ENCODE assay signal across 12 cellular contexts in genomic region chr10:124706462-124706857, GRCh38. TPM values are rescaled to one million over a fixed set of nuclear protein-coding genes. Genes with fewer than 3 reads are reported as not detected.
DNase-seq lines count a peak whose midpoint lies in the region; ATAC-seq and TF ChIP-seq lines count a peak whose summit lies in the region.
"Had no signal": no experiment of that assay in that cellular context is flagged by ENCODE, and none has a peak within 500 bp of the region (broad histone marks: within the 10 kb centered on the region; RNA-seq: fewer than 3 reads in every experiment).

No MANE protein-coding gene starts in this region.

- H3K9me3 ChIP-seq in BLaER1 treated with 17β-estradiol and CSF1 and Interleukin-3, amounts not matched to agents 10 nM and 100 nM (replicated peaks in 1 of 11) = no peaks in the 10 kb centered on the region
- H3K9me3 ChIP-seq in gastroesophageal sphincter (no peaks in the 10 kb centered on the region), gastrocnemius medialis (no peaks in the 10 kb centered on the region)

- in situ Hi-C loops in gastrocnemius medialis (cut with MboI; ENCODE audit: low sequenced_read_pairs in 4 of 4) = no loop called here

- peak overlapping the region in 10 of 11 experiments; percentile 36 to 88 (median 66); a peak in 20 of 22 replicates for H3K27ac ChIP-seq in BLaER1 treated with 17β-estradiol and CSF1 and Interleukin-3, amounts not matched to agents 10 nM and 100 nM
- H3K27ac ChIP-seq in RWPE1 (peak overlapping the region; percentile 25; the same call in 1 of the 2 replicates), gastroesophageal sphincter (peak overlapping the region in 3 of 4 donors; percentile 80 to 84 (median 80)), gastrocnemius medialis (peak overlapping the region; percentile 93 to 98 (median 96))
- H3K27ac ChIP-seq: C4-2B had no signal

- no peak for TF ChIP-seq EP300 in gastroesophageal sphincter (IDR thresholded peaks at IDR 0.05)

- no peaks in the 10 kb centered on the region for H3K27me3 ChIP-seq in BLaER1 treated with 17β-estradiol and CSF1 and Interleukin-3, amounts not matched to agents 10 nM and 100 nM
- no peaks in the 10 kb centered on the region for H3K27me3 ChIP-seq in gastroesophageal sphincter
- H3K27me3 ChIP-seq in gastrocnemius medialis = no peaks in the 10 kb centered on the region

- TF ChIP-seq POLR2A in gastroesophageal sphincter (IDR thresholded peaks at IDR 0.05) (no peak), gastrocnemius medialis (IDR thresholded peaks at IDR 0.05) (no peak)

- no peak for ATAC-seq in gastroesophageal sphincter
- no peak for ATAC-seq in gastrocnemius medialis
- ATAC-seq in GM19452 (IDR thresholded peaks at IDR 0.05; ENCODE audit: unreplicated experiment) = no peak

- no peak for TF ChIP-seq CTCF in RWPE1 (conservative IDR thresholded peaks at IDR 0.05; ENCODE audit: low read depth)
- TF ChIP-seq CTCF in gastroesophageal sphincter (IDR thresholded peaks at IDR 0.05) = no peak
- no peak for TF ChIP-seq CTCF in gastrocnemius medialis (IDR thresholded peaks at IDR 0.05 in 4 of 5, conservative IDR thresholded peaks at IDR 0.05 in 1 of 5)

- 88% methylated on average over 3 of the region's 6 CpGs; no CpG with 5 or more reads in 1 of the 2 donors for WGBS in gastroesophageal sphincter (ENCODE audit: low coverage in 1 of 2), 2 donors

- peak overlapping the region in 9 of 11 experiments; percentile 16 to 78 (median 52); a peak in 11 of 22 replicates for H3K9ac ChIP-seq in BLaER1 treated with 17β-estradiol and CSF1 and Interleukin-3, amounts not matched to agents 10 nM and 100 nM

- H3K4me3 ChIP-seq in BLaER1 treated with 17β-estradiol and CSF1 and Interleukin-3, amounts not matched to agents 10 nM and 100 nM = no peak overlapping the region
- H3K4me3 ChIP-seq in gastroesophageal sphincter (no peak overlapping the region), gastrocnemius medialis (no peak overlapping the region)

- CTCF ChIA-PET in RWPE1 (lab: Yijun Ruan, JAX) = interaction anchor here (0.7 to 1.2 kb wide), 4 partner anchors 13 to 35 kb away, joined by 3 to 4 read pairs (median 4); no protein-coding TSS in a partner anchor

- H3K4me1 ChIP-seq in BLaER1 treated with 17β-estradiol and CSF1 and Interleukin-3, amounts not matched to agents 10 nM and 100 nM = peaks cover 99 to 100% (median 100%) of the 10 kb centered on the region in 10 experiments
- H3K4me1 ChIP-seq in gastroesophageal sphincter (peaks cover 17 to 96% (median 83%) of the 10 kb centered on the region in 3 donors), gastrocnemius medialis (peaks cover 96 to 100% of the 10 kb centered on the region in 2 donors)

- H3K36me3 ChIP-seq in BLaER1 treated with 17β-estradiol and CSF1 and Interleukin-3, amounts not matched to agents 10 nM and 100 nM = peaks cover 12 to 48% (median 33%) of the 10 kb centered on the region in 11 experiments; a peak in 17 of 22 replicates
- H3K36me3 ChIP-seq in gastroesophageal sphincter (peaks cover 0 to 14% of the 10 kb centered on the region in 2 donors), gastrocnemius medialis (no peaks in the 10 kb centered on the region)

- POLR2A ChIA-PET in RWPE1 (lab: Yijun Ruan, JAX; ENCODE audit: low non-redundant PET) = no interaction called here

- H3K4me2 ChIP-seq in BLaER1 treated with 17β-estradiol and CSF1 and Interleukin-3, amounts not matched to agents 10 nM and 100 nM = peak overlapping the region; percentile 84 to 97 (median 91)

- intact Hi-C loops in gastrocnemius medialis (cut with DNase I; ENCODE audit: low total_unique reads) = loop anchor here (1.0 kb wide), 1 partner anchor 35 kb away; no protein-coding TSS in a partner anchor

- no peak for DNase-seq in RWPE1 (ENCODE audit: low spot score)
- no peak for DNase-seq in gastrocnemius medialis
- DNase-seq in NCI-H345 treated with DMSO at 0.1 percent for 48 hours (lab: John Stamatoyannopoulos, UW; ENCODE audit: unreplicated experiment) = no peak
- no peak for DNase-seq in NCI-H2107 treated with DMSO at 0.1 percent for 48 hours (lab: John Stamatoyannopoulos, UW; ENCODE audit: unreplicated experiment)
- no peak for DNase-seq in NCI-H1694 (lab: John Stamatoyannopoulos, UW)
- DNase-seq: activated CD8-positive, alpha-beta memory T cell treated with anti-CD3 and anti-CD28 coated beads, Interleukin-2, amount 50 U/mL, for 48 hours; NCI-H2171; T1000 had no signal

- peaks cover 0 to 89% (median 61%) of the 10 kb centered on the region in 11 experiments; a peak in 16 of 22 replicates for H4K20me1 ChIP-seq in BLaER1 treated with 17β-estradiol and CSF1 and Interleukin-3, amounts not matched to agents 10 nM and 100 nM

RNA-seq across cellular contexts. Expression of gene FAM53B, which starts 37.7 kb away (rescaled TPM):
- 10 to 100 TPM; 24.5 to 33.0 (median 30.2) TPM for total RNA-seq in gastroesophageal sphincter
- 100 to 1,000 TPM; 140 to 253 (median 192) TPM for total RNA-seq in gastrocnemius medialis

Comparison
In these comparisons a context has a peak if more than half of its experiments do, and no peak if none do; other contexts are left out.
1. H3K27ac ChIP-seq: peak in every context shown above with its lines; median percentile 96 in gastrocnemius medialis; 80 in gastroesophageal sphincter; 66 in BLaER1 treated with 17β-estradiol and CSF1 and Interleukin-3, amounts not matched to agents 10 nM and 100 nM; 25 in RWPE1.
2. RNA of gene FAM53B, which starts 37.7 kb away (total RNA-seq): 140 to 253 TPM in gastrocnemius medialis; 24.5 to 33.0 TPM in gastroesophageal sphincter; every median in the first group is over 4 times any median in the second.